Comparison of ENCODE assay signal across 2 cellular contexts in genomic region chr1:45566722-45567121, GRCh38.
TF ChIP-seq lines count a peak whose summit lies in the region.

No MANE protein-coding gene starts in this region.

TF ChIP-seq in GM23338, 12 proteins besides CTCF, POLR2A, EP300 and RAD21:
- TF ChIP-seq ZNF462 (CRISPR knock-in tag; IDR thresholded peaks at IDR 0.05), result no peak
- no peak for TF ChIP-seq NANOG (IDR thresholded peaks at IDR 0.05; ENCODE audit: borderline replicate concordance)
- no peak for TF ChIP-seq STAT1 (IDR thresholded peaks at IDR 0.05; ENCODE audit: unreplicated experiment)
- TF ChIP-seq REST (IDR thresholded peaks at IDR 0.05; ENCODE audit: unreplicated experiment), result no peak
- TF ChIP-seq JUNB (IDR thresholded peaks at IDR 0.05; ENCODE audit: unreplicated experiment), result no peak
- no peak for TF ChIP-seq POLR2AphosphoS5 (IDR thresholded peaks at IDR 0.05; ENCODE audit: low read depth)
- TF ChIP-seq EZH2phosphoT487 (IDR thresholded peaks at IDR 0.05; ENCODE audit: unreplicated experiment), result no peak
- no peak for TF ChIP-seq ZNF114 (CRISPR knock-in tag; IDR thresholded peaks at IDR 0.05)
- TF ChIP-seq ETS1 (IDR thresholded peaks at IDR 0.05), result no peak
- TF ChIP-seq ZNF331 (CRISPR knock-in tag; IDR thresholded peaks at IDR 0.05; ENCODE audit: low read depth), result no peak
- TF ChIP-seq CREB1 (CRISPR knock-in tag; IDR thresholded peaks at IDR 0.05; ENCODE audit: low read depth), result no peak
- TF ChIP-seq EZH2 (IDR thresholded peaks at IDR 0.05; ENCODE audit: low read depth, unreplicated experiment), result no peak

TF ChIP-seq in SK-N-SH, 30 proteins besides CTCF, POLR2A, EP300 and RAD21 (continued from another document):
- no peak for TF ChIP-seq MAX (IDR thresholded peaks at IDR 0.05; ENCODE audit: low read depth)
